18 cellular contexts compared by ENCODE assay signal in the genomic region with DNA sequence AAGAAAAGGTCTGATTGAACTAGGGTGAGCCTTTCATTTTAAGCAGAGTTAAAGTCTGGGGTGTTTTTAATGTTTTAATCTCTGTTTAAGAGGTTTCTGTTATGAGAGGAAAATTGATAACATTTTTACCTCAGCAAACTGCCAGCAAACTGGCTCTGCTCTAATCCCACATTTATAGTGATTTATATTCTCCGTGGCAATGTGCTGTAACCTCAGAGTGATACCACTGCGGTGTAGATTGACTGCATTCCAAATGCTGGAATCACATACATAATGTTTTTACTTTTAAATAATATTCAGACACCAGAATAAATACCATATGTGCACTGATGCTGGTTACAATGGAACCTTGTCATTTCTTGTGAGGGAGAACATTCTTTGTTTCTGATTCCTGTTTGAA.
DNase-seq lines count a peak whose midpoint lies in the region; ATAC-seq, FAIRE-seq and TF ChIP-seq lines count a peak whose summit lies in the region.
"Had no signal": no experiment of that assay in that cellular context is flagged by ENCODE, and none has a peak within 500 bp of the region (broad histone marks: within the 10 kb centered on the region; RNA-seq: fewer than 3 reads in every experiment).

No MANE protein-coding gene starts in this region.

- H3K4me3 ChIP-seq in uterus (no peak overlapping the region), sigmoid colon (no peak overlapping the region)
- H3K4me3 ChIP-seq: A549, spleen had no signal

- 79 to 87% methylated on average over 2 of the region's 2 CpGs for WGBS in sigmoid colon, 2 donors

- H3K36me3 ChIP-seq in uterus (no peaks in the 10 kb centered on the region), sigmoid colon (peaks cover 0 to 32% (median under 1%) of the 10 kb centered on the region in 4 donors)

- H3K27me3 ChIP-seq in uterus (no peaks in the 10 kb centered on the region), sigmoid colon (no peaks in the 10 kb centered on the region)
- H3K27me3 ChIP-seq: spleen had no signal

- H3K27me3 Mint-ChIP-seq in mesothelial cell of epicardium (ENCODE audit: low read depth), result no peaks in the 10 kb centered on the region
- H3K27me3 Mint-ChIP-seq: CD4-positive, alpha-beta T cell had no signal

- peaks cover 60% of the 10 kb centered on the region for H3K4me1 Mint-ChIP-seq in mesothelial cell of epicardium
- H3K4me1 Mint-ChIP-seq: naive thymus-derived CD4-positive, alpha-beta T cell had no signal

- ATAC-seq in left colon, result no peak
- ATAC-seq: A549; activated naive CD4-positive, alpha-beta T cell treated with anti-CD3 and anti-CD28 coated beads, Interleukin-2, amount 50 U/mL, for 72 hours; naive thymus-derived CD4-positive, alpha-beta T cell had no signal

- H3K9me3 ChIP-seq in uterus (no peaks in the 10 kb centered on the region), sigmoid colon (no peaks in the 10 kb centered on the region)
- H3K9me3 ChIP-seq: A549, spleen had no signal

- intact Hi-C loops in uterus (cut with DNase I; ENCODE audit: low total_unique reads) (no loop called here), left colon (cut with DNase I, micrococcal nuclease) (no loop called here), sigmoid colon (cut with DNase I) (no loop called here)

- DNase-seq in AG08395 (ENCODE audit: low spot score) (peak; percentile 67), NCI-H226 (peak; percentile 6), dedifferentiated amniotic fluid mesenchymal stem cell (ENCODE audit: extremely low spot score) (peak; percentile 63), mesothelial cell of epicardium (ENCODE audit: low spot score in 2 of 2, unreplicated experiment in 2 of 2) (no peak), H54 (ENCODE audit: insufficient read length, low spot score) (no peak), uterus (no peak), left colon (no peak), sigmoid colon (no peak)
- DNase-seq: activated CD4-positive, alpha-beta T cell treated with anti-CD3 and anti-CD28 coated beads for 1 hour; CD4-positive, alpha-beta T cell; KG1; naive thymus-derived CD4-positive, alpha-beta T cell; NCI-H2029 treated with DMSO at 0.1 percent for 48 hours; NCI-H524; spleen had no signal

- peaks cover 16% of the 10 kb centered on the region for H3K36me3 Mint-ChIP-seq in mesothelial cell of epicardium
- H3K36me3 Mint-ChIP-seq: activated naive CD4-positive, alpha-beta T cell treated with anti-CD3 and anti-CD28 coated beads, Interleukin-2, amount 50 U/mL, for 72 hours had no signal

- H3K4me1 ChIP-seq in uterus, result no peaks in the 10 kb centered on the region
- no peaks in the 10 kb centered on the region for H3K4me1 ChIP-seq in sigmoid colon
- H3K4me1 ChIP-seq: A549, spleen had no signal

- no peak for TF ChIP-seq CTCF in mesothelial cell of epicardium (IDR thresholded peaks at IDR 0.05; ENCODE audit: unreplicated experiment)
- no peak for TF ChIP-seq CTCF in uterus (IDR thresholded peaks at IDR 0.05)
- no peak for TF ChIP-seq CTCF in sigmoid colon (IDR thresholded peaks at IDR 0.05)

- H3K27ac Mint-ChIP-seq in mesothelial cell of epicardium, result peak overlapping the region; percentile 96
- H3K27ac Mint-ChIP-seq: activated naive CD4-positive, alpha-beta T cell treated with anti-CD3 and anti-CD28 coated beads, Interleukin-2, amount 50 U/mL, for 72 hours; CD4-positive, alpha-beta T cell; naive thymus-derived CD4-positive, alpha-beta T cell had no signal

- H3K27ac ChIP-seq in uterus (no peak overlapping the region), sigmoid colon (no peak overlapping the region)
- H3K27ac ChIP-seq: A549, spleen had no signal

- H3K4me3 Mint-ChIP-seq in mesothelial cell of epicardium, result peak overlapping the region; percentile 39
- H3K4me3 Mint-ChIP-seq: CD4-positive, alpha-beta T cell; naive thymus-derived CD4-positive, alpha-beta T cell had no signal

- H3K9me3 Mint-ChIP-seq in mesothelial cell of epicardium, result no peaks in the 10 kb centered on the region
- H3K9me3 Mint-ChIP-seq: activated naive CD4-positive, alpha-beta T cell treated with anti-CD3 and anti-CD28 coated beads, Interleukin-2, amount 50 U/mL, for 72 hours; CD4-positive, alpha-beta T cell; naive thymus-derived CD4-positive, alpha-beta T cell had no signal

- FAIRE-seq in H54 (lab: Jason Lieb, UNC), result no peak
- FAIRE-seq: A549, islet of Langerhans had no signal

- no peak for TF ChIP-seq EP300 in sigmoid colon (IDR thresholded peaks at IDR 0.05)

- TF ChIP-seq POLR2A in H54 (IDR thresholded peaks at IDR 0.05; ENCODE audit: low read depth, low read length), result no peak
- TF ChIP-seq POLR2A in uterus (IDR thresholded peaks at IDR 0.05), result no peak
- no peak for TF ChIP-seq POLR2A in sigmoid colon (IDR thresholded peaks at IDR 0.05)

Comparison
In these comparisons a context has a peak if more than half of its experiments do, and no peak if none do; other contexts are left out.
1. DNase-seq: peak in AG08395 (single experiment), NCI-H226 (single experiment) and dedifferentiated amniotic fluid mesenchymal stem cell (single experiment); none in mesothelial cell of epicardium (0 of 2), H54 (single experiment), uterus (0 of 2), left colon (0 of 2) and sigmoid colon (single experiment).